In the genomic region with DNA sequence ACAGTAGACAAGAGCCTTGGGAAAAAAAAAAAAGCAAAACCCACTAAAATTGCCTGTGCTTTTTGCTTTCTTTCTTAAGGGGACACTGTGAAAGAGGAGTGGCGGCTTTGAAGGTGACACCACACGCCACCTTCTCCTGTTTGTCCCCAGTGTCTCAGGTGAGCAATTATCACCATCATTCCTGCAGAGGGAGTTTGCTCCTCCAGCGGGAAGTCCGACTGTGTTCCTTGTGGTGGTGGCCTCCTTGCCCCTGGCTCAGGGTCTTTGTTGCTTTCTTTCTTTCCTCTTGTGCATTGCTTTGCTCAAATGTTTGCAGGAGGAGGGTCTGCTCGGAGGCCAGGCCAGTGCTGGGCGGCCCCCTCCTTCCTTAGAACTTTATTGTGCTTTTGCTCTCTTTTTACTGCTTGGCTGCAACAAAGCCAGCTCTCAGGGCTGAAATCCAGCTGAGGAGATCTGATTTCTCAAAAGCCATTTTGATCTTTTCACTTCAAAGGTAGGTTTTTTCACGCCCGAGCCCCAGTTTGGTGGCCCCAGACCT, we compare ENCODE assay signal across 20 cellular contexts.
DNase-seq lines count a peak whose midpoint lies in the region; ATAC-seq lines count a peak whose summit lies in the region.
"Had no signal": no experiment of that assay in that cellular context is flagged by ENCODE, and none has a peak within 500 bp of the region (broad histone marks: within the 10 kb centered on the region; RNA-seq: fewer than 3 reads in every experiment).

No MANE protein-coding gene starts in this region.

- H3K9me3 Mint-ChIP-seq in activated CD4-positive, alpha-beta memory T cell treated with anti-CD3 and anti-CD28 coated beads, Interleukin-2, amount 10 ng/mL, durations not matched to agents 7 days and 5 days: no peaks in the 10 kb centered on the region
- H3K9me3 Mint-ChIP-seq in activated CD4-positive, alpha-beta memory T cell treated with anti-CD3 and anti-CD28 coated beads for 36 hours: no peaks in the 10 kb centered on the region
- H3K9me3 Mint-ChIP-seq in effector memory CD8-positive, alpha-beta T cell: no peaks in the 10 kb centered on the region
- H3K9me3 Mint-ChIP-seq: dendritic cell treated with granulocyte-macrophage colony-stimulating factor and Interleukin-4, amounts not matched to agents 40 ng/mL and 50 ng/mL, for 4 days had no signal

- no peak overlapping the region for H3K4me3 ChIP-seq in neuron (ENCODE audit: low read length)
- H3K4me3 ChIP-seq: A549, cardiac muscle cell, heart right ventricle, pancreas, thoracic aorta had no signal

- H3K36me3 ChIP-seq in KOPT-K1 (ENCODE audit: insufficient read depth, low read length) (no peaks in the 10 kb centered on the region), neuron (ENCODE audit: insufficient read depth, low read length) (no peaks in the 10 kb centered on the region)
- H3K36me3 ChIP-seq: cardiac muscle cell, heart right ventricle, pancreas, thoracic aorta had no signal

- CTCF ChIA-PET in activated CD4-positive, alpha-beta memory T cell treated with anti-CD3 and anti-CD28 coated beads, Interleukin-2, amount 10 ng/mL, durations not matched to agents 7 days and 5 days (lab: Charles Lee): no interaction called here
- CTCF ChIA-PET in activated CD4-positive, alpha-beta memory T cell treated with anti-CD3 and anti-CD28 coated beads for 36 hours (lab: Charles Lee): interaction anchor here (1.0 kb wide), 1 partner anchor 102 kb away, joined by 3 read pairs; no protein-coding TSS in a partner anchor

- peak overlapping the region; percentile 60 for H3K27ac ChIP-seq in KOPT-K1 (ENCODE audit: low read depth, low read length, poor library complexity, severe bottlenecking)
- H3K27ac ChIP-seq: A549, cardiac muscle cell, pancreas, RWPE1, thoracic aorta had no signal

- DNase-seq in activated CD4-positive, alpha-beta memory T cell treated with anti-CD3 and anti-CD28 coated beads, Interleukin-2, amount 10 ng/mL, durations not matched to agents 7 days and 5 days: no peak
- no peak for DNase-seq in activated CD4-positive, alpha-beta memory T cell treated with anti-CD3 and anti-CD28 coated beads for 36 hours
- no peak for DNase-seq in effector memory CD8-positive, alpha-beta T cell
- DNase-seq in NCI-H1092 treated with DMSO at 0.1 percent for 48 hours (lab: John Stamatoyannopoulos, UW): no peak
- no peak for DNase-seq in NCI-H748 (lab: John Stamatoyannopoulos, UW; ENCODE audit: unreplicated experiment)
- DNase-seq: heart right ventricle, left ventricle myocardium superior, NCI-H1417, NCI-H2107, NCI-H524 treated with DMSO at 0.1 percent for 48 hours, pancreas had no signal

- H2AFZ ChIP-seq in neuron (ENCODE audit: low read depth, low read length): peak overlapping the region; percentile 52

- no peak overlapping the region for H3K4me3 Mint-ChIP-seq in activated CD4-positive, alpha-beta memory T cell treated with anti-CD3 and anti-CD28 coated beads, Interleukin-2, amount 10 ng/mL, durations not matched to agents 7 days and 5 days
- H3K4me3 Mint-ChIP-seq in activated CD4-positive, alpha-beta memory T cell treated with anti-CD3 and anti-CD28 coated beads for 36 hours: no peak overlapping the region
- peak overlapping the region in 1 of 2 donors; percentile 42 for H3K4me3 Mint-ChIP-seq in effector memory CD8-positive, alpha-beta T cell
- H3K4me3 Mint-ChIP-seq: dendritic cell treated with granulocyte-macrophage colony-stimulating factor and Interleukin-4, amounts not matched to agents 40 ng/mL and 50 ng/mL, for 4 days had no signal

- H3K27ac Mint-ChIP-seq in activated CD4-positive, alpha-beta memory T cell treated with anti-CD3 and anti-CD28 coated beads, Interleukin-2, amount 10 ng/mL, durations not matched to agents 7 days and 5 days: peak overlapping the region; percentile 2
- no peak overlapping the region for H3K27ac Mint-ChIP-seq in activated CD4-positive, alpha-beta memory T cell treated with anti-CD3 and anti-CD28 coated beads for 36 hours
- peak overlapping the region; percentile 98 to 99 for H3K27ac Mint-ChIP-seq in effector memory CD8-positive, alpha-beta T cell
- H3K27ac Mint-ChIP-seq: dendritic cell treated with granulocyte-macrophage colony-stimulating factor and Interleukin-4, amounts not matched to agents 40 ng/mL and 50 ng/mL, for 4 days had no signal

- intact Hi-C loops in activated CD4-positive, alpha-beta memory T cell treated with anti-CD3 and anti-CD28 coated beads for 36 hours (cut with micrococcal nuclease): no loop called here

- no peaks in the 10 kb centered on the region for H3K4me1 ChIP-seq in neuron (ENCODE audit: insufficient read depth, low read length)
- H3K4me1 ChIP-seq: A549, pancreas had no signal

- H3K36me3 Mint-ChIP-seq in activated CD4-positive, alpha-beta memory T cell treated with anti-CD3 and anti-CD28 coated beads, Interleukin-2, amount 10 ng/mL, durations not matched to agents 7 days and 5 days (ENCODE audit: low read depth): no peaks in the 10 kb centered on the region
- H3K36me3 Mint-ChIP-seq in activated CD4-positive, alpha-beta memory T cell treated with anti-CD3 and anti-CD28 coated beads for 36 hours: no peaks in the 10 kb centered on the region
- H3K36me3 Mint-ChIP-seq in effector memory CD8-positive, alpha-beta T cell (ENCODE audit: insufficient read depth): peaks cover 16% of the 10 kb centered on the region

- H3K27me3 ChIP-seq in neuron (ENCODE audit: insufficient read depth, low read length): no peaks in the 10 kb centered on the region
- H3K27me3 ChIP-seq: cardiac muscle cell, pancreas had no signal

- ATAC-seq in effector memory CD8-positive, alpha-beta T cell (replicated peaks): no peak
- no peak for ATAC-seq in GM21717 (IDR thresholded peaks at IDR 0.05; ENCODE audit: unreplicated experiment)
- ATAC-seq: A549, heart right ventricle, left ventricle myocardium superior, pancreas, sciatic nerve had no signal

- H3K27me3 Mint-ChIP-seq in activated CD4-positive, alpha-beta memory T cell treated with anti-CD3 and anti-CD28 coated beads, Interleukin-2, amount 10 ng/mL, durations not matched to agents 7 days and 5 days: no peaks in the 10 kb centered on the region
- H3K27me3 Mint-ChIP-seq in activated CD4-positive, alpha-beta memory T cell treated with anti-CD3 and anti-CD28 coated beads for 36 hours: no peaks in the 10 kb centered on the region
- no peaks in the 10 kb centered on the region for H3K27me3 Mint-ChIP-seq in effector memory CD8-positive, alpha-beta T cell

- POLR2A ChIA-PET in activated CD4-positive, alpha-beta memory T cell treated with anti-CD3 and anti-CD28 coated beads, Interleukin-2, amount 10 ng/mL, durations not matched to agents 7 days and 5 days (lab: Charles Lee): interaction anchor here (1.8 kb wide), 2 partner anchors 45 to 165 kb away, joined by 4 to 7 read pairs; no protein-coding TSS in a partner anchor
- POLR2A ChIA-PET in activated CD4-positive, alpha-beta memory T cell treated with anti-CD3 and anti-CD28 coated beads for 36 hours (lab: Charles Lee): interaction anchor here (0.9 to 1.5 kb wide), 2 partner anchors 45 to 80 kb away, joined by 3 to 4 read pairs; no protein-coding TSS in a partner anchor

- H3K9me3 ChIP-seq in KOPT-K1 (ENCODE audit: insufficient read depth, low read length, poor library complexity, severe bottlenecking) (no peaks in the 10 kb centered on the region), neuron (ENCODE audit: low read length) (no peaks in the 10 kb centered on the region)
- H3K9me3 ChIP-seq: A549, heart right ventricle, pancreas, thoracic aorta had no signal

- H3K4me1 Mint-ChIP-seq in activated CD4-positive, alpha-beta memory T cell treated with anti-CD3 and anti-CD28 coated beads, Interleukin-2, amount 10 ng/mL, durations not matched to agents 7 days and 5 days: peaks cover 37% of the 10 kb centered on the region
- peaks cover 44% of the 10 kb centered on the region for H3K4me1 Mint-ChIP-seq in activated CD4-positive, alpha-beta memory T cell treated with anti-CD3 and anti-CD28 coated beads for 36 hours (ENCODE audit: low read depth)
- H3K4me1 Mint-ChIP-seq in effector memory CD8-positive, alpha-beta T cell (ENCODE audit: low read depth in 2 of 2): peaks cover 33 to 40% of the 10 kb centered on the region in 2 donors
